31 cellular contexts compared by ENCODE assay signal in genomic region chr19:16389848-16390247, GRCh38.
"Had no signal": no experiment of that assay in that cellular context is flagged by ENCODE, and none has a peak within 500 bp of the region (broad histone marks: within the 10 kb centered on the region; RNA-seq: fewer than 3 reads in every experiment).

No MANE protein-coding gene starts in this region.

- ATAC-seq: naive thymus-derived CD8-positive, alpha-beta T cell; natural killer cell treated with Interleukin-12 subunit alpha and Interleukin-12 subunit beta and Interleukin-15 and Interleukin-18, amount 100 ng/mL, for 72 hours; psoas muscle; right cardiac atrium; right lobe of liver; stimulated activated memory B cell treated with anti-CD40 and anti-IgM and Interleukin-4, amounts not matched to agents 10 μg/mL and 1 μg/mL and 100 μg/mL, for 72 hours; stimulated activated naive CD8-positive, alpha-beta T cell treated with anti-CD3 and anti-CD28 coated beads, Interleukin-15, amount 100 ng/mL, for 72 hours; stimulated activated naive CD8-positive, alpha-beta T cell treated with anti-CD3 and anti-CD28 coated beads, Interleukin-15, Interleukin-2, amounts not matched to agents 100 U/mL and 50 U/mL, for 24 hours; upper lobe of right lung had no signal

- H3K9me3 ChIP-seq: ovary, suprapubic skin, testis, tibial artery, transverse colon, upper lobe of right lung, uterus had no signal

- H3K27ac ChIP-seq: neural progenitor cell, ovary, parathyroid adenoma, psoas muscle, right lobe of liver, sigmoid colon, spleen, suprapubic skin, testis, tibial artery, transverse colon, upper lobe of right lung, uterus had no signal

- H3K27me3 Mint-ChIP-seq: naive thymus-derived CD8-positive, alpha-beta T cell; natural killer cell treated with Interleukin-12 subunit alpha and Interleukin-12 subunit beta and Interleukin-15 and Interleukin-18, amount 100 ng/mL, for 72 hours; progenitor cell of endocrine pancreas; stimulated activated memory B cell treated with anti-CD40 and anti-IgM and Interleukin-4, amounts not matched to agents 10 μg/mL and 1 μg/mL and 100 μg/mL, for 72 hours; stimulated activated naive CD8-positive, alpha-beta T cell treated with anti-CD3 and anti-CD28 coated beads, Interleukin-15, amount 100 ng/mL, for 72 hours; type B pancreatic cell had no signal

- H3K4me1 Mint-ChIP-seq: neural progenitor cell had no signal

- H3K36me3 ChIP-seq: ovary, uterus had no signal

- H3K27ac Mint-ChIP-seq: neural progenitor cell; progenitor cell of endocrine pancreas; stimulated activated naive CD8-positive, alpha-beta T cell treated with anti-CD3 and anti-CD28 coated beads, Interleukin-15, amount 100 ng/mL, for 72 hours; type B pancreatic cell had no signal

- H3K27me3 ChIP-seq: neural progenitor cell, ovary, right lobe of liver, sigmoid colon, spleen, suprapubic skin, testis, tibial artery, transverse colon, upper lobe of right lung, uterus had no signal

- H3K4me1 ChIP-seq: neural progenitor cell, parathyroid adenoma, right lobe of liver, sigmoid colon, suprapubic skin, testis, tibial artery, transverse colon, uterus had no signal

- DNase-seq: naive thymus-derived CD8-positive, alpha-beta T cell; occipital lobe; ovary; posterior cingulate gyrus; right cardiac atrium; right lobe of liver; sigmoid colon; spleen; stimulated activated CD4-positive, alpha-beta T cell treated with anti-CD3 and anti-CD28 coated beads, Interleukin-12 subunit alpha, Interleukin-12 subunit beta, amount 100 ng/mL, for 4 hours; stimulated activated CD4-positive, alpha-beta T cell treated with anti-CD3 and anti-CD28 coated beads, Interleukin-1b, Interleukin-23, amount 100 ng/mL, for 48 hours; stimulated activated CD4-positive, alpha-beta T cell treated with anti-CD3 and anti-CD28 coated beads, Interleukin-4, amount 100 ng/mL, for 1 hour; stimulated activated CD4-positive, alpha-beta T cell treated with anti-CD3 and anti-CD28 coated beads, Interleukin-4, amount 100 ng/mL, for 4 hours; stimulated activated CD8-positive, alpha-beta memory T cell treated with anti-CD3 and anti-CD28 coated beads, Interleukin-4, amount 100 ng/mL, for 48 hours; stimulated activated naive CD4-positive, alpha-beta T cell; stimulated activated naive CD8-positive, alpha-beta T cell treated with anti-CD3 and anti-CD28 coated beads, Interleukin-15, amount 100 ng/mL, for 72 hours; stimulated activated naive CD8-positive, alpha-beta T cell treated with anti-CD3 and anti-CD28 coated beads, Interleukin-15, Interleukin-2, amounts not matched to agents 100 U/mL and 50 U/mL, for 24 hours; substantia nigra; testis; tibial artery; transverse colon; upper lobe of right lung; uterus had no signal

- H3K4me3 Mint-ChIP-seq: naive thymus-derived CD8-positive, alpha-beta T cell; natural killer cell treated with Interleukin-12 subunit alpha and Interleukin-12 subunit beta and Interleukin-15 and Interleukin-18, amount 100 ng/mL, for 72 hours; neural progenitor cell; stimulated activated memory B cell treated with anti-CD40 and anti-IgM and Interleukin-4, amounts not matched to agents 10 μg/mL and 1 μg/mL and 100 μg/mL, for 72 hours; stimulated activated naive CD8-positive, alpha-beta T cell treated with anti-CD3 and anti-CD28 coated beads, Interleukin-15, amount 100 ng/mL, for 72 hours; type B pancreatic cell had no signal

- H3K4me3 ChIP-seq: neural progenitor cell, ovary, psoas muscle, right lobe of liver, sigmoid colon, smooth muscle cell, spleen, suprapubic skin, testis, tibial artery, transverse colon, upper lobe of right lung, uterus had no signal
